ENCODE assay signal across 1 cellular context in the genomic region with DNA sequence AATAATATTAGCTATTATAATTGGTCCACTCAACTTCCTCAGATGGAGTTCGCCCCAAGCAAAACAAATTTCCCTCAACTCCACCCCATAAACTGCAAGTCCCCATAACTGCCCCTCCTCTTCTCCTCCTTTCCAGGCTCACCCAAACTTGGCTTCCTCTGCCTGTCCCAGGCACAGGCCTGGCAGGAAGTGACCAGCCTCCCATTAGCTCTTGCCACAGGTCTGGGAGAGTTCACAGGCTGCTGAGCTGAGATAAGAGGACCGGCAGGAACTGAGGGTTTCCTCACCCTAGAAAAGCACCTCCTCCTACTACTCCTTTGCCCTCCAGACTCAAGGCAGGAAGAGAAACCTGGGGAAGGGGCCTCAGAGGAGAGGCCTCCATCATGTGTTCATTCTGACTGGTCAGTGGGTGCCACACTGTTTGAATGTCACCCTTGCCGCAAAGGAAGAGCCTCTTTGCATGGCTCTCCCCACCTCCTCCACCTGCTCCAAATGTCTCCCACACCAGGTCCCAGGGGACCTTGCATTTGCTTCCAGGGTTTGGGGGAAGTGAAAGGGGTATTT.
TF ChIP-seq lines count a peak whose summit lies in the region.

No MANE protein-coding gene starts in this region.

TF ChIP-seq in K562, 482 proteins besides CTCF, POLR2A, EP300 and RAD21 (continued from another document and continues in another):
- TF ChIP-seq ARID2 (IDR thresholded peaks at IDR 0.05) (0 out of 2 replicates have a peak, but pooled peaks have one; percentile 1), NR3C1 (CRISPR knock-in tag; IDR thresholded peaks at IDR 0.05) (no peak), CCAR2 (IDR thresholded peaks at IDR 0.05; ENCODE audit: low read depth, low read length) (0 out of 2 replicates have a peak, but pooled peaks have one; percentile 35), DMBX1 (CRISPR knock-in tag; IDR thresholded peaks at IDR 0.05; ENCODE audit: borderline replicate concordance) (peak; percentile 95), MECOM (CRISPR knock-in tag; IDR thresholded peaks at IDR 0.05) (0 out of 2 replicates have a peak, but pooled peaks have one; percentile 52), DNMT1 (IDR thresholded peaks at IDR 0.05) (no peak), ZNF253 (CRISPR knock-in tag; conservative IDR thresholded peaks at IDR 0.05) (no peak), ZNF764 (CRISPR knock-in tag; IDR thresholded peaks at IDR 0.05; ENCODE audit: low read depth) (no peak), ZKSCAN8 (CRISPR knock-in tag; IDR thresholded peaks at IDR 0.05) (peak; percentile 58; the same call in 1 of the 2 replicates), PML (IDR thresholded peaks at IDR 0.05; ENCODE audit: low read length) (peak; percentile 95), HSF4 (CRISPR knock-in tag; IDR thresholded peaks at IDR 0.05; ENCODE audit: borderline replicate concordance) (peak; percentile 78; the same call in 1 of the 2 replicates), KLF1 (tag; IDR thresholded peaks at IDR 0.05) (no peak), MTA2 (IDR thresholded peaks at IDR 0.05; ENCODE audit: low read depth) (peak; percentile 93), MYNN (IDR thresholded peaks at IDR 0.05) (peak; percentile 96), MYNN (CRISPR knock-in tag; IDR thresholded peaks at IDR 0.05) (no peak), FOXK1 (CRISPR knock-in tag; IDR thresholded peaks at IDR 0.05; ENCODE audit: borderline replicate concordance) (no peak), PPARD (CRISPR knock-in tag; IDR thresholded peaks at IDR 0.05) (no peak), ZZZ3 (IDR thresholded peaks at IDR 0.05) (no peak), LEF1 (IDR thresholded peaks at IDR 0.05) (peak; percentile 97), ZNF23 (CRISPR knock-in tag; IDR thresholded peaks at IDR 0.05) (no peak), RBM15 (IDR thresholded peaks at IDR 0.05; ENCODE audit: insufficient read depth, low read length) (no peak), RBM34 (IDR thresholded peaks at IDR 0.05; ENCODE audit: borderline replicate concordance, insufficient read depth, low read length) (no peak), CC2D1A (IDR thresholded peaks at IDR 0.05) (peak; percentile 81; the same call in 1 of the 2 replicates), RFX1 (IDR thresholded peaks at IDR 0.05) (no peak)
- TF ChIP-seq, protein P1, sequence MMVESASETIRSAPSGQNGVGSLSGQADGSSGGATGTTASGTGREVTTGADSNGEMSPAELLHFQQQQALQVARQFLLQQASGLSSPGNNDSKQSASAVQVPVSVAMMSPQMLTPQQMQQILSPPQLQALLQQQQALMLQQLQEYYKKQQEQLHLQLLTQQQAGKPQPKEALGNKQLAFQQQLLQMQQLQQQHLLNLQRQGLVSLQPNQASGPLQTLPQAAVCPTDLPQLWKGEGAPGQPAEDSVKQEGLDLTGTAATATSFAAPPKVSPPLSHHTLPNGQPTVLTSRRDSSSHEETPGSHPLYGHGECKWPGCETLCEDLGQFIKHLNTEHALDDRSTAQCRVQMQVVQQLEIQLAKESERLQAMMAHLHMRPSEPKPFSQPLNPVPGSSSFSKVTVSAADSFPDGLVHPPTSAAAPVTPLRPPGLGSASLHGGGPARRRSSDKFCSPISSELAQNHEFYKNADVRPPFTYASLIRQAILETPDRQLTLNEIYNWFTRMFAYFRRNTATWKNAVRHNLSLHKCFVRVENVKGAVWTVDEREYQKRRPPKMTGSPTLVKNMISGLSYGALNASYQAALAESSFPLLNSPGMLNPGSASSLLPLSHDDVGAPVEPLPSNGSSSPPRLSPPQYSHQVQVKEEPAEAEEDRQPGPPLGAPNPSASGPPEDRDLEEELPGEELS (CRISPR knock-in tag; IDR thresholded peaks at IDR 0.05; ENCODE audit: borderline replicate concordance), result no peak
- TF ChIP-seq, protein P2, sequence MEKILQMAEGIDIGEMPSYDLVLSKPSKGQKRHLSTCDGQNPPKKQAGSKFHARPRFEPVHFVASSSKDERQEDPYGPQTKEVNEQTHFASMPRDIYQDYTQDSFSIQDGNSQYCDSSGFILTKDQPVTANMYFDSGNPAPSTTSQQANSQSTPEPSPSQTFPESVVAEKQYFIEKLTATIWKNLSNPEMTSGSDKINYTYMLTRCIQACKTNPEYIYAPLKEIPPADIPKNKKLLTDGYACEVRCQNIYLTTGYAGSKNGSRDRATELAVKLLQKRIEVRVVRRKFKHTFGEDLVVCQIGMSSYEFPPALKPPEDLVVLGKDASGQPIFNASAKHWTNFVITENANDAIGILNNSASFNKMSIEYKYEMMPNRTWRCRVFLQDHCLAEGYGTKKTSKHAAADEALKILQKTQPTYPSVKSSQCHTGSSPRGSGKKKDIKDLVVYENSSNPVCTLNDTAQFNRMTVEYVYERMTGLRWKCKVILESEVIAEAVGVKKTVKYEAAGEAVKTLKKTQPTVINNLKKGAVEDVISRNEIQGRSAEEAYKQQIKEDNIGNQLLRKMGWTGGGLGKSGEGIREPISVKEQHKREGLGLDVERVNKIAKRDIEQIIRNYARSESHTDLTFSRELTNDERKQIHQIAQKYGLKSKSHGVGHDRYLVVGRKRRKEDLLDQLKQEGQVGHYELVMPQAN (IDR thresholded peaks at IDR 0.05; ENCODE audit: borderline replicate concordance), result no peak
- TF ChIP-seq, protein P3, sequence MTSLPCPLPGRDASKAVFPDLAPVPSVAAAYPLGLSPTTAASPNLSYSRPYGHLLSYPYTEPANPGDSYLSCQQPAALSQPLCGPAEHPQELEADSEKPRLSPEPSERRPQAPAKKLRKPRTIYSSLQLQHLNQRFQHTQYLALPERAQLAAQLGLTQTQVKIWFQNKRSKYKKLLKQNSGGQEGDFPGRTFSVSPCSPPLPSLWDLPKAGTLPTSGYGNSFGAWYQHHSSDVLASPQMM (CRISPR knock-in tag; IDR thresholded peaks at IDR 0.05), result no peak
- TF ChIP-seq, protein P4, sequence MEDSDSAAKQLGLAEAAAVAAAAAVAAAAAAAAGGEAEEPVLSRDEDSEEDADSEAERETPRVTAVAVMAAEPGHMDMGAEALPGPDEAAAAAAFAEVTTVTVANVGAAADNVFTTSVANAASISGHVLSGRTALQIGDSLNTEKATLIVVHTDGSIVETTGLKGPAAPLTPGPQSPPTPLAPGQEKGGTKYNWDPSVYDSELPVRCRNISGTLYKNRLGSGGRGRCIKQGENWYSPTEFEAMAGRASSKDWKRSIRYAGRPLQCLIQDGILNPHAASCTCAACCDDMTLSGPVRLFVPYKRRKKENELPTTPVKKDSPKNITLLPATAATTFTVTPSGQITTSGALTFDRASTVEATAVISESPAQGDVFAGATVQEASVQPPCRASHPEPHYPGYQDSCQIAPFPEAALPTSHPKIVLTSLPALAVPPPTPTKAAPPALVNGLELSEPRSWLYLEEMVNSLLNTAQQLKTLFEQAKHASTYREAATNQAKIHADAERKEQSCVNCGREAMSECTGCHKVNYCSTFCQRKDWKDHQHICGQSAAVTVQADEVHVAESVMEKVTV (CRISPR knock-in tag; IDR thresholded peaks at IDR 0.05), result peak; percentile 4; the same call in 1 of the 2 replicates
- TF ChIP-seq, protein P5, sequence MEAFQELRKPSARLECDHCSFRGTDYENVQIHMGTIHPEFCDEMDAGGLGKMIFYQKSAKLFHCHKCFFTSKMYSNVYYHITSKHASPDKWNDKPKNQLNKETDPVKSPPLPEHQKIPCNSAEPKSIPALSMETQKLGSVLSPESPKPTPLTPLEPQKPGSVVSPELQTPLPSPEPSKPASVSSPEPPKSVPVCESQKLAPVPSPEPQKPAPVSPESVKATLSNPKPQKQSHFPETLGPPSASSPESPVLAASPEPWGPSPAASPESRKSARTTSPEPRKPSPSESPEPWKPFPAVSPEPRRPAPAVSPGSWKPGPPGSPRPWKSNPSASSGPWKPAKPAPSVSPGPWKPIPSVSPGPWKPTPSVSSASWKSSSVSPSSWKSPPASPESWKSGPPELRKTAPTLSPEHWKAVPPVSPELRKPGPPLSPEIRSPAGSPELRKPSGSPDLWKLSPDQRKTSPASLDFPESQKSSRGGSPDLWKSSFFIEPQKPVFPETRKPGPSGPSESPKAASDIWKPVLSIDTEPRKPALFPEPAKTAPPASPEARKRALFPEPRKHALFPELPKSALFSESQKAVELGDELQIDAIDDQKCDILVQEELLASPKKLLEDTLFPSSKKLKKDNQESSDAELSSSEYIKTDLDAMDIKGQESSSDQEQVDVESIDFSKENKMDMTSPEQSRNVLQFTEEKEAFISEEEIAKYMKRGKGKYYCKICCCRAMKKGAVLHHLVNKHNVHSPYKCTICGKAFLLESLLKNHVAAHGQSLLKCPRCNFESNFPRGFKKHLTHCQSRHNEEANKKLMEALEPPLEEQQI (IDR thresholded peaks at IDR 0.05), result peak; percentile 91
- TF ChIP-seq, protein P6, sequence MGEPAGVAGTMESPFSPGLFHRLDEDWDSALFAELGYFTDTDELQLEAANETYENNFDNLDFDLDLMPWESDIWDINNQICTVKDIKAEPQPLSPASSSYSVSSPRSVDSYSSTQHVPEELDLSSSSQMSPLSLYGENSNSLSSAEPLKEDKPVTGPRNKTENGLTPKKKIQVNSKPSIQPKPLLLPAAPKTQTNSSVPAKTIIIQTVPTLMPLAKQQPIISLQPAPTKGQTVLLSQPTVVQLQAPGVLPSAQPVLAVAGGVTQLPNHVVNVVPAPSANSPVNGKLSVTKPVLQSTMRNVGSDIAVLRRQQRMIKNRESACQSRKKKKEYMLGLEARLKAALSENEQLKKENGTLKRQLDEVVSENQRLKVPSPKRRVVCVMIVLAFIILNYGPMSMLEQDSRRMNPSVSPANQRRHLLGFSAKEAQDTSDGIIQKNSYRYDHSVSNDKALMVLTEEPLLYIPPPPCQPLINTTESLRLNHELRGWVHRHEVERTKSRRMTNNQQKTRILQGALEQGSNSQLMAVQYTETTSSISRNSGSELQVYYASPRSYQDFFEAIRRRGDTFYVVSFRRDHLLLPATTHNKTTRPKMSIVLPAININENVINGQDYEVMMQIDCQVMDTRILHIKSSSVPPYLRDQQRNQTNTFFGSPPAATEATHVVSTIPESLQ (CRISPR knock-in tag; IDR thresholded peaks at IDR 0.05), result no peak
- TF ChIP-seq, protein P7, sequence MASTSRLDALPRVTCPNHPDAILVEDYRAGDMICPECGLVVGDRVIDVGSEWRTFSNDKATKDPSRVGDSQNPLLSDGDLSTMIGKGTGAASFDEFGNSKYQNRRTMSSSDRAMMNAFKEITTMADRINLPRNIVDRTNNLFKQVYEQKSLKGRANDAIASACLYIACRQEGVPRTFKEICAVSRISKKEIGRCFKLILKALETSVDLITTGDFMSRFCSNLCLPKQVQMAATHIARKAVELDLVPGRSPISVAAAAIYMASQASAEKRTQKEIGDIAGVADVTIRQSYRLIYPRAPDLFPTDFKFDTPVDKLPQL (IDR thresholded peaks at IDR 0.05; ENCODE audit: extremely low read depth, insufficient read length), result no peak
- TF ChIP-seq, protein P8, sequence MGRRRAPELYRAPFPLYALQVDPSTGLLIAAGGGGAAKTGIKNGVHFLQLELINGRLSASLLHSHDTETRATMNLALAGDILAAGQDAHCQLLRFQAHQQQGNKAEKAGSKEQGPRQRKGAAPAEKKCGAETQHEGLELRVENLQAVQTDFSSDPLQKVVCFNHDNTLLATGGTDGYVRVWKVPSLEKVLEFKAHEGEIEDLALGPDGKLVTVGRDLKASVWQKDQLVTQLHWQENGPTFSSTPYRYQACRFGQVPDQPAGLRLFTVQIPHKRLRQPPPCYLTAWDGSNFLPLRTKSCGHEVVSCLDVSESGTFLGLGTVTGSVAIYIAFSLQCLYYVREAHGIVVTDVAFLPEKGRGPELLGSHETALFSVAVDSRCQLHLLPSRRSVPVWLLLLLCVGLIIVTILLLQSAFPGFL (CRISPR knock-in tag; IDR thresholded peaks at IDR 0.05), result no peak
- TF ChIP-seq, protein P9, sequence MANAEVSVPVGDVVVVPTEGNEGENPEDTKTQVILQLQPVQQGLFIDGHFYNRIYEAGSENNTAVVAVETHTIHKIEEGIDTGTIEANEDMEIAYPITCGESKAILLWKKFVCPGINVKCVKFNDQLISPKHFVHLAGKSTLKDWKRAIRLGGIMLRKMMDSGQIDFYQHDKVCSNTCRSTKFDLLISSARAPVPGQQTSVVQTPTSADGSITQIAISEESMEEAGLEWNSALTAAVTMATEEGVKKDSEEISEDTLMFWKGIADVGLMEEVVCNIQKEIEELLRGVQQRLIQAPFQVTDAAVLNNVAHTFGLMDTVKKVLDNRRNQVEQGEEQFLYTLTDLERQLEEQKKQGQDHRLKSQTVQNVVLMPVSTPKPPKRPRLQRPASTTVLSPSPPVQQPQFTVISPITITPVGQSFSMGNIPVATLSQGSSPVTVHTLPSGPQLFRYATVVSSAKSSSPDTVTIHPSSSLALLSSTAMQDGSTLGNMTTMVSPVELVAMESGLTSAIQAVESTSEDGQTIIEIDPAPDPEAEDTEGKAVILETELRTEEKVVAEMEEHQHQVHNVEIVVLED (CRISPR knock-in tag; IDR thresholded peaks at IDR 0.05), result no peak
- TF ChIP-seq, protein P10, sequence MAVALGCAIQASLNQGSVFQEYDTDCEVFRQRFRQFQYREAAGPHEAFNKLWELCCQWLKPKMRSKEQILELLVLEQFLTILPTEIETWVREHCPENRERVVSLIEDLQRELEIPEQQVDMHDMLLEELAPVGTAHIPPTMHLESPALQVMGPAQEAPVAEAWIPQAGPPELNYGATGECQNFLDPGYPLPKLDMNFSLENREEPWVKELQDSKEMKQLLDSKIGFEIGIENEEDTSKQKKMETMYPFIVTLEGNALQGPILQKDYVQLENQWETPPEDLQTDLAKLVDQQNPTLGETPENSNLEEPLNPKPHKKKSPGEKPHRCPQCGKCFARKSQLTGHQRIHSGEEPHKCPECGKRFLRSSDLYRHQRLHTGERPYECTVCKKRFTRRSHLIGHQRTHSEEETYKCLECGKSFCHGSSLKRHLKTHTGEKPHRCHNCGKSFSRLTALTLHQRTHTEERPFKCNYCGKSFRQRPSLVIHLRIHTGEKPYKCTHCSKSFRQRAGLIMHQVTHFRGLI (CRISPR knock-in tag; IDR thresholded peaks at IDR 0.05), result peak; percentile 57; the same call in 1 of the 2 replicates
- TF ChIP-seq, protein P11, sequence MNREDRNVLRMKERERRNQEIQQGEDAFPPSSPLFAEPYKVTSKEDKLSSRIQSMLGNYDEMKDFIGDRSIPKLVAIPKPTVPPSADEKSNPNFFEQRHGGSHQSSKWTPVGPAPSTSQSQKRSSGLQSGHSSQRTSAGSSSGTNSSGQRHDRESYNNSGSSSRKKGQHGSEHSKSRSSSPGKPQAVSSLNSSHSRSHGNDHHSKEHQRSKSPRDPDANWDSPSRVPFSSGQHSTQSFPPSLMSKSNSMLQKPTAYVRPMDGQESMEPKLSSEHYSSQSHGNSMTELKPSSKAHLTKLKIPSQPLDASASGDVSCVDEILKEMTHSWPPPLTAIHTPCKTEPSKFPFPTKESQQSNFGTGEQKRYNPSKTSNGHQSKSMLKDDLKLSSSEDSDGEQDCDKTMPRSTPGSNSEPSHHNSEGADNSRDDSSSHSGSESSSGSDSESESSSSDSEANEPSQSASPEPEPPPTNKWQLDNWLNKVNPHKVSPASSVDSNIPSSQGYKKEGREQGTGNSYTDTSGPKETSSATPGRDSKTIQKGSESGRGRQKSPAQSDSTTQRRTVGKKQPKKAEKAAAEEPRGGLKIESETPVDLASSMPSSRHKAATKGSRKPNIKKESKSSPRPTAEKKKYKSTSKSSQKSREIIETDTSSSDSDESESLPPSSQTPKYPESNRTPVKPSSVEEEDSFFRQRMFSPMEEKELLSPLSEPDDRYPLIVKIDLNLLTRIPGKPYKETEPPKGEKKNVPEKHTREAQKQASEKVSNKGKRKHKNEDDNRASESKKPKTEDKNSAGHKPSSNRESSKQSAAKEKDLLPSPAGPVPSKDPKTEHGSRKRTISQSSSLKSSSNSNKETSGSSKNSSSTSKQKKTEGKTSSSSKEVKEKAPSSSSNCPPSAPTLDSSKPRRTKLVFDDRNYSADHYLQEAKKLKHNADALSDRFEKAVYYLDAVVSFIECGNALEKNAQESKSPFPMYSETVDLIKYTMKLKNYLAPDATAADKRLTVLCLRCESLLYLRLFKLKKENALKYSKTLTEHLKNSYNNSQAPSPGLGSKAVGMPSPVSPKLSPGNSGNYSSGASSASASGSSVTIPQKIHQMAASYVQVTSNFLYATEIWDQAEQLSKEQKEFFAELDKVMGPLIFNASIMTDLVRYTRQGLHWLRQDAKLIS (CRISPR knock-in tag; IDR thresholded peaks at IDR 0.05), result 0 out of 2 replicates have a peak, but pooled peaks have one; percentile 39
